24 cellular contexts compared by ENCODE assay signal in genomic region chr7:86592185-86592584, GRCh38. TPM values are rescaled to one million over a fixed set of nuclear protein-coding genes. Genes with fewer than 3 reads are reported as not detected.
DNase-seq lines count a peak whose midpoint lies in the region; ATAC-seq and TF ChIP-seq lines count a peak whose summit lies in the region.
"Had no signal": no experiment of that assay in that cellular context is flagged by ENCODE, and none has a peak within 500 bp of the region (broad histone marks: within the 10 kb centered on the region; RNA-seq: fewer than 3 reads in every experiment).

No MANE protein-coding gene starts in this region.

- no peak overlapping the region for H3K27ac ChIP-seq in MM.1S (ENCODE audit: low read length)
- no peak overlapping the region for H3K27ac ChIP-seq in Karpas-422 (ENCODE audit: low read length)

- ATAC-seq in GM18867 (IDR thresholded peaks at IDR 0.05; ENCODE audit: unreplicated experiment) (peak; percentile 89), GM21576 (IDR thresholded peaks at IDR 0.05; ENCODE audit: unreplicated experiment) (peak; percentile 55)
- ATAC-seq in effector memory CD8-positive, alpha-beta T cell (replicated peaks) = no peak

- H3K9me2 ChIP-seq in MM.1S (replicated peaks; ENCODE audit: insufficient read depth, low read length) (no peaks in the 10 kb centered on the region), Karpas-422 (replicated peaks; ENCODE audit: insufficient read depth, low read length) (no peaks in the 10 kb centered on the region)

- H3K36me3 ChIP-seq in MM.1S (replicated peaks; ENCODE audit: insufficient read depth, low read length) (no peaks in the 10 kb centered on the region), Karpas-422 (ENCODE audit: insufficient read depth, low read length) (no peaks in the 10 kb centered on the region)
- H3K36me3 ChIP-seq: MG63 had no signal

- no peak overlapping the region for H2AFZ ChIP-seq in MM.1S (ENCODE audit: low read length)
- no peak overlapping the region for H2AFZ ChIP-seq in Karpas-422 (ENCODE audit: low read length)

- H3K4me2 ChIP-seq in MM.1S (ENCODE audit: low read depth, low read length) (no peak overlapping the region), Karpas-422 (ENCODE audit: low read depth, low read length, poor library complexity, severe bottlenecking) (no peak overlapping the region)

- H3K79me2 ChIP-seq in MM.1S (ENCODE audit: low read length) = no peaks in the 10 kb centered on the region
- no peaks in the 10 kb centered on the region for H3K79me2 ChIP-seq in Karpas-422 (ENCODE audit: low read length)

- no peaks in the 10 kb centered on the region for H3K27me3 ChIP-seq in MM.1S (replicated peaks; ENCODE audit: insufficient read depth, low read length)
- no peaks in the 10 kb centered on the region for H3K27me3 ChIP-seq in Karpas-422 (ENCODE audit: low read length)
- H3K27me3 ChIP-seq: MG63 had no signal

- H3K36me3 Mint-ChIP-seq in effector memory CD8-positive, alpha-beta T cell (ENCODE audit: insufficient read depth) = no peaks in the 10 kb centered on the region
- H3K36me3 Mint-ChIP-seq: CD8-positive, alpha-beta memory T cell; IgD-negative memory B cell had no signal

- H3K4me1 ChIP-seq in MM.1S (ENCODE audit: low read length) = no peaks in the 10 kb centered on the region
- no peaks in the 10 kb centered on the region for H3K4me1 ChIP-seq in Karpas-422 (ENCODE audit: low read length)

- H3K9me3 ChIP-seq in MM.1S (replicated peaks; ENCODE audit: insufficient read depth, low read length) = no peaks in the 10 kb centered on the region
- H3K9me3 ChIP-seq in Karpas-422 (ENCODE audit: low read length) = no peaks in the 10 kb centered on the region
- H3K9me3 ChIP-seq: MG63 had no signal

- no peak overlapping the region for H3K4me3 Mint-ChIP-seq in effector memory CD8-positive, alpha-beta T cell
- H3K4me3 Mint-ChIP-seq: CD8-positive, alpha-beta memory T cell; IgD-negative memory B cell had no signal

- H3K27me3 Mint-ChIP-seq in effector memory CD8-positive, alpha-beta T cell = no peaks in the 10 kb centered on the region
- H3K27me3 Mint-ChIP-seq: CD8-positive, alpha-beta memory T cell; IgD-negative memory B cell had no signal

- no peaks in the 10 kb centered on the region for H3F3A ChIP-seq in MM.1S (ENCODE audit: insufficient read depth, low read length)

- DNase-seq in MM.1S = peak; percentile 36
- no peak for DNase-seq in Karpas-422
- no peak for DNase-seq in effector memory CD8-positive, alpha-beta T cell
- DNase-seq in NCI-H2081 (lab: John Stamatoyannopoulos, UW) = no peak
- DNase-seq in foreskin fibroblast = no peak
- DNase-seq: ACHN; C1 segment of cervical spinal cord; CD8-positive, alpha-beta memory T cell; DMS79; Kasumi-1; MG63; NCI-H1092; NCI-H146; NCI-H2029 treated with DMSO at 0.1 percent for 48 hours; NCI-H2171 treated with DMSO at 0.1 percent for 48 hours; NCI-H446 treated with DMSO at 0.1 percent for 48 hours; SHP77 treated with DMSO at 0.1 percent for 48 hours; T-helper 1 cell; T-helper 9 cell had no signal

- H4K20me1 ChIP-seq in MM.1S (ENCODE audit: insufficient read depth, low read length) (no peaks in the 10 kb centered on the region), Karpas-422 (ENCODE audit: insufficient read depth, low read depth, low read length) (no peaks in the 10 kb centered on the region)

- no peak overlapping the region for H3K27ac Mint-ChIP-seq in effector memory CD8-positive, alpha-beta T cell
- H3K27ac Mint-ChIP-seq: CD8-positive, alpha-beta memory T cell; IgD-negative memory B cell had no signal

- peaks cover 0 to 7% of the 10 kb centered on the region in 2 donors for H3K9me3 Mint-ChIP-seq in effector memory CD8-positive, alpha-beta T cell

- no peak overlapping the region for H3K9ac ChIP-seq in MM.1S (ENCODE audit: low read length)
- H3K9ac ChIP-seq in Karpas-422 (ENCODE audit: low read length) = no peak overlapping the region

- no peaks in the 10 kb centered on the region for H3K4me1 Mint-ChIP-seq in effector memory CD8-positive, alpha-beta T cell (ENCODE audit: low read depth in 2 of 2)
- H3K4me1 Mint-ChIP-seq: CD8-positive, alpha-beta memory T cell; IgD-negative memory B cell had no signal

- TF ChIP-seq CTCF in MM.1S (IDR thresholded peaks at IDR 0.05; ENCODE audit: low read length) = no peak
- no peak for TF ChIP-seq CTCF in foreskin fibroblast (IDR thresholded peaks at IDR 0.05; ENCODE audit: low read depth, low read length)

- no peak overlapping the region for H3K4me3 ChIP-seq in MM.1S (ENCODE audit: low read length)
- H3K4me3 ChIP-seq in Karpas-422 (ENCODE audit: low read length) = no peak overlapping the region
- H3K4me3 ChIP-seq in foreskin fibroblast (ENCODE audit: low read depth in 1 of 2, low read length in 2 of 2) = no peak overlapping the region
- H3K4me3 ChIP-seq: MG63 had no signal

RNA-seq across cellular contexts. Expression of gene GRM3, which starts 51.5 kb away (rescaled TPM):
- total RNA-seq in Karpas-422 (2014; rRNA removed; shearing (Covaris generic); ENCODE audit: low replicate concordance) = 0.51 TPM in 1 of 2 replicates, not detected in the other
- total RNA-seq: CD8-positive, alpha-beta memory T cell; OCI-LY7; RPMI7951 had no signal
